Comparison of ENCODE assay signal across 8 cellular contexts in genomic region chr9:112793213-112793810, GRCh38. TPM values are rescaled to one million over a fixed set of nuclear protein-coding genes. Genes with fewer than 3 reads are reported as not detected.
DNase-seq lines count a peak whose midpoint lies in the region; ATAC-seq and TF ChIP-seq lines count a peak whose summit lies in the region.

No MANE protein-coding gene starts in this region.

- H3K9me3 Mint-ChIP-seq in activated T-helper 2 cell treated with anti-CD3 and anti-CD28 coated beads, Interferon-gamma antibody, Interleukin-2, Interleukin-4, amounts not matched to agents 10 μg/mL and 5 μg/mL and 100 μg/mL, durations not matched to agents 14 hours and 24 hours and 36 hours: no peaks in the 10 kb centered on the region
- H3K9me3 Mint-ChIP-seq in progenitor cell of endocrine pancreas (ENCODE audit: low read depth): no peaks in the 10 kb centered on the region

- 0 out of 2 replicates have a peak, but pooled peaks have one; percentile 14 for TF ChIP-seq POLR2A in Raji (IDR thresholded peaks at IDR 0.05; ENCODE audit: insufficient read depth, low read depth, low read length)

- DNase-seq in Ammon's horn (ENCODE audit: low spot score) (peak; percentile 85), HPDE6-E6E7 (ENCODE audit: extremely low spot score) (peak; percentile 53), germinal center (ENCODE audit: low spot score) (peak; percentile 74), progenitor cell of endocrine pancreas (ENCODE audit: low spot score, unreplicated experiment) (peak; percentile 12)
- peak; percentile 59 for DNase-seq in activated T-helper 2 cell treated with anti-CD3 and anti-CD28 coated beads, Interferon-gamma antibody, Interleukin-2, Interleukin-4, amounts not matched to agents 10 μg/mL and 5 μg/mL and 100 μg/mL, durations not matched to agents 14 hours and 24 hours and 36 hours (ENCODE audit: low spot score)

- H3K27me3 Mint-ChIP-seq in activated T-helper 2 cell treated with anti-CD3 and anti-CD28 coated beads, Interferon-gamma antibody, Interleukin-2, Interleukin-4, amounts not matched to agents 10 μg/mL and 5 μg/mL and 100 μg/mL, durations not matched to agents 14 hours and 24 hours and 36 hours (ENCODE audit: low read depth): no peaks in the 10 kb centered on the region
- H3K27me3 Mint-ChIP-seq in progenitor cell of endocrine pancreas: no peaks in the 10 kb centered on the region

- H3K4me1 Mint-ChIP-seq in activated T-helper 2 cell treated with anti-CD3 and anti-CD28 coated beads, Interferon-gamma antibody, Interleukin-2, Interleukin-4, amounts not matched to agents 10 μg/mL and 5 μg/mL and 100 μg/mL, durations not matched to agents 14 hours and 24 hours and 36 hours (ENCODE audit: low read depth): peaks cover 4% of the 10 kb centered on the region
- H3K4me1 Mint-ChIP-seq in progenitor cell of endocrine pancreas (ENCODE audit: low read depth): no peaks in the 10 kb centered on the region

- intact Hi-C loops in activated T-helper 2 cell treated with anti-CD3 and anti-CD28 coated beads, Interferon-gamma antibody, Interleukin-2, Interleukin-4, amounts not matched to agents 10 μg/mL and 5 μg/mL and 100 μg/mL, durations not matched to agents 14 hours and 24 hours and 36 hours (cut with micrococcal nuclease): loop anchor here (1.0 to 5.0 kb wide), 4 partner anchors 76 to 701 kb away; partner anchors contain the start of gene KIAA1958

- ATAC-seq in GM19025 (IDR thresholded peaks at IDR 0.05; ENCODE audit: low read depth, unreplicated experiment): peak; percentile 61
- ATAC-seq in HG03108 (IDR thresholded peaks at IDR 0.05; ENCODE audit: unreplicated experiment): no peak

- TF ChIP-seq CTCF in progenitor cell of endocrine pancreas (IDR thresholded peaks at IDR 0.05; ENCODE audit: unreplicated experiment): peak; percentile 52

- H3K4me3 Mint-ChIP-seq in activated T-helper 2 cell treated with anti-CD3 and anti-CD28 coated beads, Interferon-gamma antibody, Interleukin-2, Interleukin-4, amounts not matched to agents 10 μg/mL and 5 μg/mL and 100 μg/mL, durations not matched to agents 14 hours and 24 hours and 36 hours (ENCODE audit: low read depth): no peak overlapping the region
- no peak overlapping the region for H3K4me3 Mint-ChIP-seq in progenitor cell of endocrine pancreas (ENCODE audit: low read depth)

- no peak overlapping the region for H3K27ac Mint-ChIP-seq in activated T-helper 2 cell treated with anti-CD3 and anti-CD28 coated beads, Interferon-gamma antibody, Interleukin-2, Interleukin-4, amounts not matched to agents 10 μg/mL and 5 μg/mL and 100 μg/mL, durations not matched to agents 14 hours and 24 hours and 36 hours
- no peak overlapping the region for H3K27ac Mint-ChIP-seq in progenitor cell of endocrine pancreas

- H3K36me3 Mint-ChIP-seq in activated T-helper 2 cell treated with anti-CD3 and anti-CD28 coated beads, Interferon-gamma antibody, Interleukin-2, Interleukin-4, amounts not matched to agents 10 μg/mL and 5 μg/mL and 100 μg/mL, durations not matched to agents 14 hours and 24 hours and 36 hours (ENCODE audit: low read depth): no peaks in the 10 kb centered on the region
- H3K36me3 Mint-ChIP-seq in progenitor cell of endocrine pancreas (ENCODE audit: insufficient read depth): no peaks in the 10 kb centered on the region

RNA-seq across cellular contexts. Expression of gene SNX30, which starts 42.8 kb away (rescaled TPM):
- 2.4 and 2.8 TPM in 2 replicates for total RNA-seq in activated T-helper 2 cell treated with anti-CD3 and anti-CD28 coated beads, Interferon-gamma antibody, Interleukin-2, Interleukin-4, amounts not matched to agents 10 μg/mL and 5 μg/mL and 100 μg/mL, durations not matched to agents 14 hours and 24 hours and 36 hours
- 12.9 and 13.4 TPM in 2 replicates for total RNA-seq in progenitor cell of endocrine pancreas

Comparison
In these comparisons a context has a peak if more than half of its experiments do, and no peak if none do; other contexts are left out.
1. DNase-seq: peak in every context shown above with its lines; median percentile 85 in Ammon's horn; 74 in germinal center; 59 in activated T-helper 2 cell treated with anti-CD3 and anti-CD28 coated beads, Interferon-gamma antibody, Interleukin-2, Interleukin-4, amounts not matched to agents 10 μg/mL and 5 μg/mL and 100 μg/mL, durations not matched to agents 14 hours and 24 hours and 36 hours; 53 in HPDE6-E6E7; 12 in progenitor cell of endocrine pancreas.